Comparison of ENCODE assay signal across 16 cellular contexts in the genomic region with DNA sequence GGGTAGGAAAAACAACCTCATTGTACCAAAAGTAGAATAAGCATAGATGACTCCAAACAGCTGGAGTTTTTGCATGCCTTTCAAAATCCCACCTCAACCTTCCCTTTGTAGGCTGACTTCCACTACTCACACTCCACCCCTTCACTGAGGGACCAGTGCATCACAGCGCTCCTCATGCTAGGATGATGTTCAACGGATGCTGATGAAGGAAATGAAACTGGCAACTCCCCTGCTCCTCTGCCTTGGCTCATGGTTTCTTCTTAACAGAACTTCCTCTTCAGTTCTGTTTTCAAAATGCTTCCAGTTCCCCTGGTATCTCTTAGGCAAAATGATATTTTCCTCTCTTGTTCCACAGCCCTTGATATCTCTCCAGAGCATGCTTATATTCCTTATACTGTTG.
"Had no signal": no experiment of that assay in that cellular context is flagged by ENCODE, and none has a peak within 500 bp of the region (broad histone marks: within the 10 kb centered on the region; RNA-seq: fewer than 3 reads in every experiment).

No MANE protein-coding gene starts in this region.

- H3K4me3 Mint-ChIP-seq: activated B cell treated with CpG ODN at 0.5 μM for 24 hours; activated CD8-positive, alpha-beta T cell treated with anti-CD3 and anti-CD28 coated beads for 36 hours; activated naive CD4-positive, alpha-beta T cell treated with anti-CD3 and anti-CD28 coated beads, Interleukin-2, amount 50 U/mL, for 24 hours; nephron progenitor cell had no signal

- H3K9me3 Mint-ChIP-seq: activated CD8-positive, alpha-beta T cell treated with anti-CD3 and anti-CD28 coated beads for 36 hours; activated naive CD4-positive, alpha-beta T cell treated with anti-CD3 and anti-CD28 coated beads, Interleukin-2, amount 50 U/mL, for 24 hours had no signal

- DNase-seq: activated B cell treated with CpG ODN at 0.5 μM for 24 hours; activated CD4-positive, alpha-beta T cell treated with anti-CD3 and anti-CD28 coated beads for 48 hours; activated CD8-positive, alpha-beta T cell treated with anti-CD3 and anti-CD28 coated beads for 36 hours; activated effector memory CD4-positive, alpha-beta T cell treated with anti-CD3 and anti-CD28 coated beads, Interleukin-2, amount 50 U/mL, for 16 hours; activated T-cell treated with anti-CD3 and anti-CD28 coated beads, Interleukin-2, amount 50 U/mL, for 48 hours; adrenal gland; dorsolateral prefrontal cortex; hippocampal formation; kidney; left ventricle myocardium inferior; nephron progenitor cell; occipital lobe; stimulated activated CD4-positive, alpha-beta T cell treated with anti-CD3 and anti-CD28 coated beads, Interleukin-4, amount 100 ng/mL, for 1 hour; stimulated activated naive CD4-positive, alpha-beta T cell treated with Interleukin-2 at 50 U/mL for 16 hours; transverse colon had no signal

- H3K4me1 Mint-ChIP-seq: activated naive CD4-positive, alpha-beta T cell treated with anti-CD3 and anti-CD28 coated beads, Interleukin-2, amount 50 U/mL, for 24 hours had no signal

- H3K36me3 Mint-ChIP-seq: activated naive CD4-positive, alpha-beta T cell treated with anti-CD3 and anti-CD28 coated beads, Interleukin-2, amount 50 U/mL, for 24 hours had no signal

- H3K27ac Mint-ChIP-seq: activated B cell treated with CpG ODN at 0.5 μM for 24 hours; activated CD8-positive, alpha-beta T cell treated with anti-CD3 and anti-CD28 coated beads for 36 hours; activated naive CD4-positive, alpha-beta T cell treated with anti-CD3 and anti-CD28 coated beads, Interleukin-2, amount 50 U/mL, for 24 hours had no signal

- ATAC-seq: activated CD8-positive, alpha-beta T cell treated with anti-CD3 and anti-CD28 coated beads for 36 hours had no signal
